Comparison of ENCODE assay signal across 2 cellular contexts in genomic region chr3:116579843-116580242, GRCh38.
A peak's percentile ranks its signal among the peaks of the same experiment; 100 is the strongest.
TF ChIP-seq lines count a peak whose summit lies in the region.

No MANE protein-coding gene starts in this region.

TF ChIP-seq in GM23338, 12 proteins besides CTCF, POLR2A, EP300 and RAD21:
- TF ChIP-seq REST (IDR thresholded peaks at IDR 0.05; ENCODE audit: unreplicated experiment) (peak; percentile 86), EZH2 (IDR thresholded peaks at IDR 0.05; ENCODE audit: low read depth, unreplicated experiment) (no peak), ZNF331 (CRISPR knock-in tag; IDR thresholded peaks at IDR 0.05; ENCODE audit: low read depth) (no peak), ZNF462 (CRISPR knock-in tag; IDR thresholded peaks at IDR 0.05) (no peak), POLR2AphosphoS5 (IDR thresholded peaks at IDR 0.05; ENCODE audit: low read depth) (no peak)
TF ChIP-seq in GM23338: peak in this region for 1.

TF ChIP-seq in SK-N-SH, 30 proteins besides CTCF, POLR2A, EP300 and RAD21:
- TF ChIP-seq REST (IDR thresholded peaks at IDR 0.05; ENCODE audit: low read depth, low read length): peak; percentile 96
- no peak for TF ChIP-seq USF2 (IDR thresholded peaks at IDR 0.05; ENCODE audit: borderline replicate concordance, low read depth, low read length)
- TF ChIP-seq RFX5 (IDR thresholded peaks at IDR 0.05; ENCODE audit: low read length): no peak
- peak; percentile 32; the same call in 1 of the 2 replicates for TF ChIP-seq NFIC (IDR thresholded peaks at IDR 0.05; ENCODE audit: borderline replicate concordance)
- no peak for TF ChIP-seq FOXM1 (IDR thresholded peaks at IDR 0.05; ENCODE audit: low read depth)
- no peak for TF ChIP-seq CHD2 (IDR thresholded peaks at IDR 0.05; ENCODE audit: low read length, partially characterized antibody)
- no peak for TF ChIP-seq TEAD4 (IDR thresholded peaks at IDR 0.05; ENCODE audit: borderline replicate concordance, insufficient read depth)
- TF ChIP-seq FOXJ3 (CRISPR knock-in tag; IDR thresholded peaks at IDR 0.05): no peak
- no peak for TF ChIP-seq PBX3 (IDR thresholded peaks at IDR 0.05)
- TF ChIP-seq TCF12 (IDR thresholded peaks at IDR 0.05): no peak
- TF ChIP-seq ELF1 (IDR thresholded peaks at IDR 0.05): no peak
- TF ChIP-seq RCOR1 (IDR thresholded peaks at IDR 0.05; ENCODE audit: low read length): no peak
- no peak for TF ChIP-seq JUND (IDR thresholded peaks at IDR 0.05)
